In the genomic region with DNA sequence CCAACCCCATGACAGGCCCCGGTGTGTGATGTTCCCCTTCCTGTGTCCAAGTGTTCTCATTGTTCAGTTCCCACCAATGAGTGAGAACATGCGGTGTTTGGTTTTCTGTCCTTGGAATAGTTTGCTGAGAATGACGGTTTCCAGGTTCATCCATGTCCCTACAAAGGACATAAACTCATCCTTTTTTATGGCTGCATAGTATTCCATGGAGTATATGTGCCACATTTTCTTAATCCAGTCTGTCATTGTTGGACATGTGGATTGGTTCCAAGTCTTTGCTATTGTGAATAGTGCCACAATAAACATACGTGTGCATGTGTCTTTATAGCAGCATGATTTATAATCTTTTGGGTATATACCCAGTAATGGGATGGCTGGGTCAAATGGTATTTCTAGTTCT, we compare ENCODE assay signal across 1 cellular context.
TF ChIP-seq lines count a peak whose summit lies in the region.

No MANE protein-coding gene starts in this region.

TF ChIP-seq in HEK293, 187 proteins besides CTCF, POLR2A, EP300 and RAD21 (continued from another document):
- TF ChIP-seq ZNF580 (tag by site-specific recombination; IDR thresholded peaks at IDR 0.05): peak; percentile 62; the same call in 1 of the 2 replicates
